Comparison of ENCODE assay signal across 24 cellular contexts in the genomic region with DNA sequence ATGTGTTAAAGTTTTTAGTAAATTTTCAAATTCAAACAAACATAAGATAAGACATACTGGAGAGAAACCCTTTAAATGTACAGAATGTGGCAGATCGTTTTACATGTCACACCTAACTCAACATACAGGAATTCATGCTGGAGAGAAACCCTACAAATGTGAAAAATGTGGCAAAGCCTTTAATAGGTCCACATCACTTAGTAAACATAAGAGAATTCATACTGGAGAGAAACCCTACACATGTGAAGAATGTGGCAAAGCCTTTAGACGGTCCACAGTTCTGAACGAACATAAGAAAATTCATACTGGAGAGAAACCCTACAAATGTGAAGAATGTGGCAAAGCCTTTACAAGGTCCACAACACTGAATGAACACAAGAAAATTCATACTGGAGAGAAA. TPM values are rescaled to one million over a fixed set of nuclear protein-coding genes. Genes with fewer than 3 reads are reported as not detected.
DNase-seq lines count a peak whose midpoint lies in the region; ATAC-seq and TF ChIP-seq lines count a peak whose summit lies in the region.
"Had no signal": no experiment of that assay in that cellular context is flagged by ENCODE, and none has a peak within 500 bp of the region (broad histone marks: within the 10 kb centered on the region; RNA-seq: fewer than 3 reads in every experiment).

No MANE protein-coding gene starts in this region.

- TF ChIP-seq CTCF in A673 (conservative IDR thresholded peaks at IDR 0.05; ENCODE audit: low read depth, low read length): no peak
- TF ChIP-seq CTCF in upper lobe of left lung (IDR thresholded peaks at IDR 0.05): no peak

- no peak overlapping the region for H3K4me3 ChIP-seq in A673 (ENCODE audit: low read depth, low read length, poor library complexity, severe bottlenecking)
- peak overlapping the region; percentile 16 for H3K4me3 ChIP-seq in HUES64 (ENCODE audit: low read length)
- H3K4me3 ChIP-seq in duodenal mucosa (ENCODE audit: low read depth in 1 of 2, low read length in 2 of 2): peak overlapping the region; percentile 17 to 22
- peak overlapping the region; percentile 46 to 61 for H3K4me3 ChIP-seq in muscle layer of duodenum (ENCODE audit: low read depth in 1 of 2, low read length in 2 of 2)
- no peak overlapping the region for H3K4me3 ChIP-seq in upper lobe of left lung
- H3K4me3 ChIP-seq: GM23248, HAP-1 had no signal

- intact Hi-C loops in A673 (cut with micrococcal nuclease; ENCODE audit: unreplicated experiment): no loop called here

- H3K36me3 ChIP-seq in A673 (ENCODE audit: insufficient read depth, low read length, poor library complexity, severe bottlenecking) (peaks cover 40% of the 10 kb centered on the region), HUES64 (ENCODE audit: insufficient read depth, low read length) (peaks cover 89% of the 10 kb centered on the region), duodenal mucosa (ENCODE audit: control insufficient read depth in 1 of 2, insufficient read depth in 2 of 2, low read length in 2 of 2) (peaks cover 15 to 38% of the 10 kb centered on the region in 2 donors), muscle layer of duodenum (ENCODE audit: control insufficient read depth in 1 of 2, insufficient read depth in 2 of 2, low read length in 2 of 2) (peaks cover 20 to 76% of the 10 kb centered on the region in 2 donors), upper lobe of left lung (peaks cover 8 to 50% (median 23%) of the 10 kb centered on the region in 4 donors)
- H3K36me3 ChIP-seq: BLaER1 treated with 17β-estradiol and CSF1 and Interleukin-3, amounts not matched to agents 10 nM and 100 nM; HAP-1 had no signal

- POLR2A ChIA-PET in A673 (lab: Charles Lee; ENCODE audit: low non-redundant PET): no interaction called here

- BruUV-seq in A673 (replicated peaks; lab: Mats Ljungman, UMichigan): TSS peak; percentile 12

- H3K4me1 ChIP-seq in A673 (ENCODE audit: insufficient read depth, low read length, poor library complexity, severe bottlenecking) (no peaks in the 10 kb centered on the region), HUES64 (ENCODE audit: insufficient read depth, low read length) (no peaks in the 10 kb centered on the region), duodenal mucosa (ENCODE audit: control insufficient read depth in 1 of 2, insufficient read depth in 2 of 2, low read length in 2 of 2) (no peaks in the 10 kb centered on the region), muscle layer of duodenum (ENCODE audit: control insufficient read depth in 1 of 2, insufficient read depth in 2 of 2, low read length in 2 of 2) (no peaks in the 10 kb centered on the region), upper lobe of left lung (no peaks in the 10 kb centered on the region)
- H3K4me1 ChIP-seq: BLaER1 treated with 17β-estradiol and CSF1 and Interleukin-3, amounts not matched to agents 10 nM and 100 nM; HAP-1 had no signal

- DNase-seq in A673 (ENCODE audit: low spot score): no peak
- no peak for DNase-seq in stimulated activated CD4-positive, alpha-beta T cell treated with anti-CD3 and anti-CD28 coated beads, Interleukin-2, amount 100 ng/mL, for 24 hours
- DNase-seq in stimulated activated CD4-positive, alpha-beta T cell treated with anti-CD3 and anti-CD28 coated beads, Interleukin-1b, Interleukin-23, amount 100 ng/mL, for 48 hours: no peak
- DNase-seq in upper lobe of left lung: no peak
- DNase-seq: AML-193; CD4-positive, alpha-beta T cell; GM23248; Karpas-422; NCI-H1092 treated with DMSO at 0.1 percent for 48 hours; NCI-H1436; NCI-H187 treated with DMSO at 0.1 percent for 48 hours; NCI-H2107; NCI-H446 treated with DMSO at 0.1 percent for 48 hours; NCI-H526; NCI-H82; NK-92 treated with Interleukin-12 subunit alpha and Interleukin-12 subunit beta, amount 100 ng/mL, for 24 hours; PC-3; Right ventricle myocardium superior had no signal

- H3K27ac ChIP-seq in A673 (ENCODE audit: low read depth, low read length, poor library complexity, severe bottlenecking) (no peak overlapping the region), HUES64 (ENCODE audit: low read depth, low read length) (no peak overlapping the region), duodenal mucosa (ENCODE audit: low read depth, low read length) (no peak overlapping the region), muscle layer of duodenum (ENCODE audit: low read length) (no peak overlapping the region), upper lobe of left lung (no peak overlapping the region)
- H3K27ac ChIP-seq: BLaER1 treated with 17β-estradiol and CSF1 and Interleukin-3, amounts not matched to agents 10 nM and 100 nM; GM23248 had no signal

- H3K9me3 ChIP-seq in A673 (ENCODE audit: low read depth, low read length, poor library complexity, severe bottlenecking) (peaks cover 91% of the 10 kb centered on the region), HUES64 (ENCODE audit: insufficient read depth, low read depth, low read length) (peaks cover 99% of the 10 kb centered on the region), duodenal mucosa (ENCODE audit: control insufficient read depth in 1 of 2, low read length in 2 of 2) (peaks cover 74 to 75% of the 10 kb centered on the region in 2 donors), muscle layer of duodenum (ENCODE audit: control insufficient read depth in 1 of 2, low read length in 2 of 2) (peaks cover 69 to 81% of the 10 kb centered on the region in 2 donors), upper lobe of left lung (peaks cover 94 to 100% (median 98%) of the 10 kb centered on the region in 4 donors)
- H3K9me3 ChIP-seq: HAP-1 had no signal

- 93% methylated on average over 3 of the region's 3 CpGs for WGBS in HUES64
- 92 to 97% methylated on average over 3 of the region's 3 CpGs for WGBS in upper lobe of left lung, 2 donors

- ATAC-seq in GM19397 (IDR thresholded peaks at IDR 0.05; ENCODE audit: unreplicated experiment) (no peak), upper lobe of left lung (ENCODE audit: low FRiP score in 2 of 2) (no peak)
- ATAC-seq: PC-3 had no signal

- TF ChIP-seq POLR2A in upper lobe of left lung (IDR thresholded peaks at IDR 0.05): no peak

- CTCF ChIA-PET in A673 (lab: Charles Lee): no interaction called here

- H3K9ac ChIP-seq in HUES64 (ENCODE audit: low read depth, low read length) (no peak overlapping the region), duodenal mucosa (ENCODE audit: low read depth in 1 of 2, low read length in 2 of 2) (no peak overlapping the region)
- H3K9ac ChIP-seq: BLaER1 treated with 17β-estradiol and CSF1 and Interleukin-3, amounts not matched to agents 10 nM and 100 nM; GM23248 had no signal

- no peak for TF ChIP-seq EP300 in upper lobe of left lung (IDR thresholded peaks at IDR 0.05)

- H3K27me3 ChIP-seq in A673 (replicated peaks; ENCODE audit: insufficient read depth, low read depth, low read length, poor library complexity): no peaks in the 10 kb centered on the region
- no peaks in the 10 kb centered on the region for H3K27me3 ChIP-seq in HUES64 (ENCODE audit: insufficient read depth, low read length)
- no peaks in the 10 kb centered on the region for H3K27me3 ChIP-seq in duodenal mucosa (ENCODE audit: control insufficient read depth in 1 of 2, insufficient read depth in 2 of 2, low read length in 2 of 2)
- no peaks in the 10 kb centered on the region for H3K27me3 ChIP-seq in muscle layer of duodenum (ENCODE audit: low read depth, low read length)
- H3K27me3 ChIP-seq in upper lobe of left lung: no peaks in the 10 kb centered on the region
- H3K27me3 ChIP-seq: BLaER1 treated with 17β-estradiol and CSF1 and Interleukin-3, amounts not matched to agents 10 nM and 100 nM had no signal

RNA-seq across cellular contexts. Expression of gene ZNF595, which starts 32.8 kb away (rescaled TPM):
- total RNA-seq in A673 (2021) (22.2 and 22.6 TPM in 2 replicates), upper lobe of left lung (10 to 100 TPM; 11.7 to 36.7 (median 23.4) TPM)
- polyA plus RNA-seq in HUES64 (2013, experiment 1 of 2): 5.9 TPM
- 7.2 TPM for polyA plus RNA-seq in HUES64 (2013, experiment 2 of 2)

RNA-seq across cellular contexts. Expression of gene ZNF718, which starts 38.4 kb away (rescaled TPM):
- total RNA-seq in A673 (2021) (9.2 and 9.5 TPM in 2 replicates), upper lobe of left lung (10 to 100 TPM in 2 of 6 donors, 1 to 10 TPM in 4; 4.7 to 15.7 (median 5.8) TPM)
- polyA plus RNA-seq in HUES64 (2013, experiment 1 of 2): 8.9 TPM
- 9.0 TPM for polyA plus RNA-seq in HUES64 (2013, experiment 2 of 2)

Comparison
In these comparisons a context has a peak if more than half of its experiments do, and no peak if none do; other contexts are left out.
1. H3K4me3 ChIP-seq: peak in HUES64 (single experiment), duodenal mucosa (2 of 2) and muscle layer of duodenum (2 of 2); none in A673 (single experiment) and upper lobe of left lung (0 of 4).